Comparison of ENCODE assay signal across 8 cellular contexts in the genomic region with DNA sequence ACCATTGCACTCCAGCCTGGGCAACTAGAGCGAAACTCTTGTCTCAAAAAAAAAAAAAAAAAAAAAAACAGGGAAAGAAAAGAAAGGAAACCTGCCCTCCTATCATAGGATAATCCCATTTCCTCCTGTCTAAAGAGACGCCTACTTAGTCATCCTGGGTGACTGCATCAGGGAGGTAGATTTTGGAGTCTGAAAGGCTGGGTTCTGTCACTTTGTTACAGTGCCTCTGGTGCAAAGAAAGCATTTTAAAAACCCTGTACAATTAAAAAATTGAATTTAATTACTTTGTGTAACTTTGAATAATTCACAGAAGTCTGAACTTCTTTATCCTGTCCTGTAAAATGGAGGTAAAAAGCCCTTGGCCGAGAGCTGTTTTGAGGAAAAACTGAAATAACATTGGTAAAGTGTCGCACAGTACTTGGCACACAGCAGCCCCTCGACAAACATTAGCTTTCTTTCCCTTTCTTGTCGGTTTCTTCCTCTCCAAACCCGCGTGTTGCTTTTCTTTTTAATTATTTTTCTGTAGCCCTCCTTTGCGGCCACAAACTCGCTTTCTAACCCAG. TPM values are rescaled to one million over a fixed set of nuclear protein-coding genes. Genes with fewer than 3 reads are reported as not detected.
DNase-seq lines count a peak whose midpoint lies in the region; ATAC-seq and TF ChIP-seq lines count a peak whose summit lies in the region.

No MANE protein-coding gene starts in this region.

- H3K4me3 Mint-ChIP-seq in activated naive CD4-positive, alpha-beta T cell treated with anti-CD3 and anti-CD28 coated beads for 36 hours, result peak overlapping the region; percentile 100
- peak overlapping the region; percentile 95 to 99 (median 98) for H3K4me3 Mint-ChIP-seq in T-cell

- no peak for TF ChIP-seq CTCF in fibroblast of the aortic adventitia (IDR thresholded peaks at IDR 0.05; ENCODE audit: insufficient read depth, low read length)
- no peak for TF ChIP-seq CTCF in retinal pigment epithelial cell (conservative IDR thresholded peaks at IDR 0.05; ENCODE audit: low read depth, low read length)

- DNase-seq in activated naive CD4-positive, alpha-beta T cell treated with anti-CD3 and anti-CD28 coated beads for 36 hours, result no peak
- no peak for DNase-seq in activated naive CD4-positive, alpha-beta T cell treated with anti-CD3 and anti-CD28 coated beads, Interleukin-2, amount 50 U/mL, for 16 hours
- DNase-seq in T-cell, result no peak
- peak; percentile 44 for DNase-seq in fibroblast of the aortic adventitia (ENCODE audit: low read depth)
- no peak for DNase-seq in retinal pigment epithelial cell (ENCODE audit: low read depth)
- no peak for DNase-seq in NCI-H2081 (lab: John Stamatoyannopoulos, UW)
- no peak for DNase-seq in amniotic stem cell (lab: John Stamatoyannopoulos, UW)
- DNase-seq in midbrain (lab: John Stamatoyannopoulos, UW), result no peak

- POLR2A ChIA-PET in T-cell (lab: Charles Lee), result interaction anchor here (0.6 to 1.7 kb wide), 12 partner anchors 14 to 141 kb away, joined by 3 to 12 read pairs (median 4); a partner anchor contains a TSS

- H3K4me3 ChIP-seq in fibroblast of the aortic adventitia (ENCODE audit: low read depth, low read length) (peak overlapping the region; percentile 92), retinal pigment epithelial cell (ENCODE audit: low read length) (peak overlapping the region; percentile 94)

- peak overlapping the region; percentile 98 for H3K27ac Mint-ChIP-seq in activated naive CD4-positive, alpha-beta T cell treated with anti-CD3 and anti-CD28 coated beads for 36 hours
- H3K27ac Mint-ChIP-seq in T-cell, result peak overlapping the region; percentile 97 to 98

- no peaks in the 10 kb centered on the region for H3K9me3 Mint-ChIP-seq in activated naive CD4-positive, alpha-beta T cell treated with anti-CD3 and anti-CD28 coated beads for 36 hours
- no peaks in the 10 kb centered on the region for H3K9me3 Mint-ChIP-seq in T-cell

- H3K4me1 Mint-ChIP-seq in activated naive CD4-positive, alpha-beta T cell treated with anti-CD3 and anti-CD28 coated beads for 36 hours (ENCODE audit: low read depth), result peaks cover 42% of the 10 kb centered on the region
- H3K4me1 Mint-ChIP-seq in T-cell, result peaks cover 38 to 56% (median 48%) of the 10 kb centered on the region in 3 donors

- CTCF ChIA-PET in activated naive CD4-positive, alpha-beta T cell treated with anti-CD3 and anti-CD28 coated beads for 36 hours (lab: Charles Lee), result interaction anchor here (0.9 to 2.4 kb wide), 5 partner anchors 37 to 81 kb away, joined by 3 to 18 read pairs (median 4); no protein-coding TSS in a partner anchor
- CTCF ChIA-PET in T-cell (lab: Charles Lee), result interaction anchor here (0.6 to 3.1 kb wide), 11 partner anchors 42 to 276 kb away, joined by 3 to 16 read pairs (median 4); a partner anchor contains a TSS

- ATAC-seq in T-cell (replicated peaks in 1 of 4), result no peak

- peaks cover 17% of the 10 kb centered on the region for H3K36me3 Mint-ChIP-seq in activated naive CD4-positive, alpha-beta T cell treated with anti-CD3 and anti-CD28 coated beads for 36 hours (ENCODE audit: low read depth)
- H3K36me3 Mint-ChIP-seq in T-cell, result peaks cover 11% of the 10 kb centered on the region

- intact Hi-C loops in activated naive CD4-positive, alpha-beta T cell treated with anti-CD3 and anti-CD28 coated beads for 36 hours (cut with micrococcal nuclease), result loop anchor here (2.0 to 5.0 kb wide), 3 partner anchors 46 to 218 kb away; a partner anchor contains a TSS

- no peaks in the 10 kb centered on the region for H3K27me3 Mint-ChIP-seq in activated naive CD4-positive, alpha-beta T cell treated with anti-CD3 and anti-CD28 coated beads for 36 hours (ENCODE audit: low read depth)
- H3K27me3 Mint-ChIP-seq in T-cell, result no peaks in the 10 kb centered on the region

RNA-seq across cellular contexts. Expression of a gene that starts 0.7 kb away (rescaled TPM):
- 100 to 1,000 TPM; 111 to 120 TPM for total RNA-seq in activated naive CD4-positive, alpha-beta T cell treated with anti-CD3 and anti-CD28 coated beads for 36 hours
- total RNA-seq in T-cell (100 to 1,000 TPM; 117 to 153 (median 142) TPM), fibroblast of the aortic adventitia (ENCODE audit: low replicate concordance) (42.9 and 95.8 TPM in 2 replicates)

RNA-seq across cellular contexts. Expression of a gene that starts 40.2 kb away (rescaled TPM):
- 100 to 1,000 TPM; 156 to 164 TPM for total RNA-seq in activated naive CD4-positive, alpha-beta T cell treated with anti-CD3 and anti-CD28 coated beads for 36 hours
- total RNA-seq in T-cell (100 to 1,000 TPM; 341 to 489 (median 428) TPM), fibroblast of the aortic adventitia (ENCODE audit: low replicate concordance) (not detected in 2 replicates)

RNA-seq across cellular contexts. Expression of a gene that starts 44.2 kb away (rescaled TPM):
- under 1 TPM; 0.38 to 0.42 TPM for total RNA-seq in activated naive CD4-positive, alpha-beta T cell treated with anti-CD3 and anti-CD28 coated beads for 36 hours
- total RNA-seq in T-cell (1 to 10 TPM in 1 of 5 donors, under 1 TPM in 4; 0.65 to 1.0 (median 0.95) TPM), fibroblast of the aortic adventitia (ENCODE audit: low replicate concordance) (1.4 and 2.1 TPM in 2 replicates)

RNA-seq across cellular contexts. Expression of a gene that starts 44.8 kb away (rescaled TPM):
- total RNA-seq in activated naive CD4-positive, alpha-beta T cell treated with anti-CD3 and anti-CD28 coated beads for 36 hours, result 10 to 100 TPM; 14.4 to 15.9 TPM
- total RNA-seq in T-cell, result 10 to 100 TPM; 28.1 to 46.5 (median 41.4) TPM
- total RNA-seq in fibroblast of the aortic adventitia (ENCODE audit: low replicate concordance), result 14.4 and 106 TPM in 2 replicates

Comparison
In these comparisons a context has a peak if more than half of its experiments do, and no peak if none do; other contexts are left out.
1. RNA of a gene that starts 40.2 kb away (total RNA-seq): 341 to 489 TPM in T-cell and 156 to 164 TPM in activated naive CD4-positive, alpha-beta T cell treated with anti-CD3 and anti-CD28 coated beads for 36 hours; not detected in fibroblast of the aortic adventitia; every median in the first group is over 100 times any median in the second.